In the genomic region with DNA sequence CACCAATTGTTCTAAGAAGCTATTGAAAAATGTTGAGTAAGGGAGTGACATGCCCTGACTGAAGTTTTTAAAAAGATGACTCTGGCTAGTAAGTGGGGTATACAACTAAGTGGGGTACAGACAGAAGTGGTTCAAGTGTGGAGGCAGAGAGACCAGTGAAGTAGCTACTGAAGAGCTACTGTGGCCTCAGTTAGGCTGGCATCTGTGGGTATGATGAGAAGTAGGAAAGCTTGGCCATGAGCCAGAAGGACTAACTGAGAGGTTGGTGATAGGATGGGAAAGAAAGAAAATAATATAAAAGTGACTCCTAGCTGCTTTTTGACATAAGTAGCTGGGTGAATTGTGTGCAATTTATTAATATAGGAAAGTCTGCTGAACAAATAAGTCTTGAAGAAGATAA, we compare ENCODE assay signal across 16 cellular contexts.
"Had no signal": no experiment of that assay in that cellular context is flagged by ENCODE, and none has a peak within 500 bp of the region (broad histone marks: within the 10 kb centered on the region; RNA-seq: fewer than 3 reads in every experiment).

No MANE protein-coding gene starts in this region.

- H3K4me1 ChIP-seq: heart right ventricle, prostate gland, right atrium auricular region, tibial artery had no signal

- H3K9me3 ChIP-seq: heart right ventricle, neutrophil, ovary, prostate gland, right atrium auricular region, tibial artery had no signal

- DNase-seq: activated CD4-positive, alpha-beta T cell treated with anti-CD3 and anti-CD28 coated beads for 1 hour; activated T-cell treated with anti-CD3 and anti-CD28 coated beads, Interleukin-2, amount 50 U/mL, for 1 hour; aorta; effector CD4-positive, alpha-beta T cell; heart right ventricle; left colon; ovary; stimulated activated CD4-positive, alpha-beta T cell treated with anti-CD3 and anti-CD28 coated beads, Interleukin-4, amount 100 ng/mL, for 4 hours; tibial artery; WERI-Rb-1 had no signal

- H3K27ac ChIP-seq: heart right ventricle, neutrophil, ovary, prostate gland, right atrium auricular region, tibial artery, WERI-Rb-1 had no signal

- H3K4me3 ChIP-seq: heart right ventricle, ovary, prostate gland, right atrium auricular region, tibial artery had no signal

- FAIRE-seq: endometrium, keratinocyte, TTC549 had no signal

- H3K27me3 ChIP-seq: heart right ventricle, neutrophil, ovary, right atrium auricular region, tibial artery had no signal

- H3K36me3 ChIP-seq: heart right ventricle, neutrophil, ovary, prostate gland, right atrium auricular region, tibial artery, WERI-Rb-1 had no signal
